Comparison of ENCODE assay signal across 22 cellular contexts in genomic region chr6:139508023-139508422, GRCh38.
DNase-seq lines count a peak whose midpoint lies in the region; ATAC-seq, FAIRE-seq and TF ChIP-seq lines count a peak whose summit lies in the region.
"Had no signal": no experiment of that assay in that cellular context is flagged by ENCODE, and none has a peak within 500 bp of the region (broad histone marks: within the 10 kb centered on the region; RNA-seq: fewer than 3 reads in every experiment).

No MANE protein-coding gene starts in this region.

- H3K9ac ChIP-seq in GM23248 = no peak overlapping the region

- H3K9me2 ChIP-seq in GM23248 (ENCODE audit: insufficient read depth) (no peaks in the 10 kb centered on the region), OCI-LY7 (ENCODE audit: insufficient read depth, low read length) (no peaks in the 10 kb centered on the region)

- H3K36me3 ChIP-seq in GM23248 (ENCODE audit: low read depth) (no peaks in the 10 kb centered on the region), psoas muscle (ENCODE audit: insufficient read depth in 1 of 2, low read depth in 1 of 2) (no peaks in the 10 kb centered on the region), OCI-LY7 (ENCODE audit: insufficient read depth, low read length) (no peaks in the 10 kb centered on the region), H7 (replicated peaks; ENCODE audit: control insufficient read depth, insufficient read depth, low read length) (no peaks in the 10 kb centered on the region)
- H3K36me3 ChIP-seq: breast epithelium, heart left ventricle had no signal

- no peak for FAIRE-seq in D721Med (lab: Jason Lieb, UNC)
- FAIRE-seq: keratinocyte, urothelium cell line had no signal

- H4K20me1 ChIP-seq in GM23248 (ENCODE audit: insufficient read depth) (no peaks in the 10 kb centered on the region), OCI-LY7 (ENCODE audit: insufficient read depth, low read length) (no peaks in the 10 kb centered on the region)

- H3K4me3 ChIP-seq in GM23248 (no peak overlapping the region), psoas muscle (no peak overlapping the region), OCI-LY7 (ENCODE audit: low read depth, low read length, poor library complexity, severe bottlenecking) (no peak overlapping the region), H7 (ENCODE audit: insufficient read depth, low read depth, low read length) (no peak overlapping the region)
- H3K4me3 ChIP-seq: breast epithelium, heart left ventricle, skin epidermis had no signal

- H3K27ac ChIP-seq in GM23248 (no peak overlapping the region), psoas muscle (no peak overlapping the region), OCI-LY7 (ENCODE audit: low read depth, low read length, poor library complexity, severe bottlenecking) (no peak overlapping the region)
- H3K27ac ChIP-seq: breast epithelium, heart left ventricle, skin epidermis had no signal

- H3K79me2 ChIP-seq in GM23248 (ENCODE audit: insufficient read depth) = no peaks in the 10 kb centered on the region
- H3K79me2 ChIP-seq in OCI-LY7 (ENCODE audit: insufficient read depth, low read depth, low read length) = no peaks in the 10 kb centered on the region

- H3K4me2 ChIP-seq in GM23248 (ENCODE audit: unreplicated experiment) (no peak overlapping the region), OCI-LY7 (ENCODE audit: low read length) (no peak overlapping the region)

- CTCF ChIA-PET in OCI-LY7 (lab: Charles Lee; ENCODE audit: unreplicated experiment) = no interaction called here

- H3K27me3 ChIP-seq in GM23248 (replicated peaks; ENCODE audit: insufficient read depth) (no peaks in the 10 kb centered on the region), psoas muscle (ENCODE audit: insufficient read depth in 3 of 3, low read length in 2 of 3) (no peaks in the 10 kb centered on the region), H7 (ENCODE audit: control insufficient read depth, insufficient read depth, low read length) (no peaks in the 10 kb centered on the region)
- H3K27me3 ChIP-seq: breast epithelium, heart left ventricle had no signal

- H3K9me3 ChIP-seq in GM23248 (ENCODE audit: low read depth) = no peaks in the 10 kb centered on the region
- H3K9me3 ChIP-seq in psoas muscle = no peaks in the 10 kb centered on the region
- H3K9me3 ChIP-seq in OCI-LY7 (ENCODE audit: low read length) = no peaks in the 10 kb centered on the region
- H3K9me3 ChIP-seq: breast epithelium, heart left ventricle had no signal

- BruUV-seq in OCI-LY7 (replicated peaks; lab: Mats Ljungman, UMichigan) = no TSS peak

- POLR2A ChIA-PET in OCI-LY7 (lab: Charles Lee) = interaction anchor here (0.6 kb wide), 1 partner anchor 16 kb away, joined by 3 read pairs; no protein-coding TSS in a partner anchor

- WGBS in GM23248 (ENCODE audit: low coverage in 1 of 2, low lambda C conversion rate in 2 of 2, missing lambda C conversion rate in 2 of 2), 2 experiments = 57 to 66% methylated on average over 2 of the region's 2 CpGs
- 15 to 26% (median 16%) methylated on average over 2 of the region's 2 CpGs for WGBS in psoas muscle, 3 donors

- no peak for TF ChIP-seq CTCF in psoas muscle (IDR thresholded peaks at IDR 0.05)
- no peak for TF ChIP-seq CTCF in OCI-LY7 (conservative IDR thresholded peaks at IDR 0.05; ENCODE audit: low read length)
- TF ChIP-seq CTCF in D721Med (IDR thresholded peaks at IDR 0.05; ENCODE audit: insufficient read depth, missing control alignments) = no peak

- in situ Hi-C loops in GM23248 (cut with MboI) = no loop called here

- no peaks in the 10 kb centered on the region for H3F3A ChIP-seq in GM23248 (ENCODE audit: insufficient read depth)

- intact Hi-C loops in psoas muscle (cut with DNase I) (no loop called here), OCI-LY7 (cut with micrococcal nuclease; ENCODE audit: unreplicated experiment) (no loop called here)

- H3K4me1 ChIP-seq in GM23248 (ENCODE audit: insufficient read depth) (0 out of 2 replicates have a peak, but pooled peaks cover 6% of the 10 kb centered on the region), psoas muscle (peaks cover 20% of the 10 kb centered on the region), OCI-LY7 (ENCODE audit: insufficient read depth, low read length, poor library complexity, severe bottlenecking) (no peaks in the 10 kb centered on the region)
- H3K4me1 ChIP-seq: breast epithelium had no signal

- no peak overlapping the region; the same call in 1 of the 2 replicates for H2AFZ ChIP-seq in GM23248
- no peak overlapping the region for H2AFZ ChIP-seq in OCI-LY7 (ENCODE audit: low read length)

- ATAC-seq in psoas muscle = peak; percentile 68 to 78 (median 71)
- ATAC-seq: activated naive CD8-positive, alpha-beta T cell treated with anti-CD3 and anti-CD28 coated beads, Interleukin-2, amount 50 U/mL, for 24 hours; heart left ventricle; natural killer cell had no signal

- DNase-seq in GM23248 (peak; percentile 59), NCI-H69 (lab: John Stamatoyannopoulos, UW) (peak; percentile 48), dermis blood vessel endothelial cell (peak; percentile 42), psoas muscle (no peak), OCI-LY7 (ENCODE audit: low spot score) (no peak), D721Med (ENCODE audit: insufficient read length, low spot score) (no peak), H7 (no peak)
- DNase-seq: activated CD4-positive, alpha-beta T cell treated with anti-CD3 and anti-CD28 coated beads for 1 hour; activated naive CD8-positive, alpha-beta T cell treated with anti-CD3 and anti-CD28 coated beads, Interleukin-2, amount 50 U/mL, for 24 hours; COR-L47; GOT3; heart left ventricle; natural killer cell; NCI-H1048; NCI-H2029 treated with DMSO at 0.1 percent for 48 hours; posterior cingulate gyrus; SHP77 treated with DMSO at 0.1 percent for 48 hours; stimulated activated CD4-positive, alpha-beta T cell treated with anti-CD3 and anti-CD28 coated beads, Interleukin-4, amount 100 ng/mL, for 24 hours had no signal

Comparison
In these comparisons a context has a peak if more than half of its experiments do, and no peak if none do; other contexts are left out.
1. DNase-seq: peak in GM23248 (single experiment), NCI-H69 (single experiment) and dermis blood vessel endothelial cell (single experiment); none in psoas muscle (0 of 2), OCI-LY7 (single experiment), D721Med (single experiment) and H7 (single experiment).